Comparison of ENCODE assay signal across 19 cellular contexts in the genomic region with DNA sequence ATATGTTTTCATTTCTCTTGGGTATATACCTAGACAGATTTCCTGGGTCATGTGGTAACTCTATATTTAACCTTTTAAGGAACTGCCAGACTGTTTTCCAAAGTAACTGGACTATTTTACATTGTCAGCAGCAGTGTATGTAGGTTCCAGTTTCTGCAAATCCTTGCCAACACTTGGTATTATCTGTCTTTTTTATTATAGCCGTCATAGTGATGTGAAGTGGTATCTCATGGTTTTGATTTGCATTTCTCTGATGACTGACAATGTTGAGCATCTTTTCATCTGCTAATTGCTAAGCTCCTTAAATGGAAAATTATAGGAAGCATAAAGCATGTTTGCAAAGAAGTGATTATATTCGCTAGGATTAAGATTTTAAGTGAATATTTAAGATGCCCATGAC. TPM values are rescaled to one million over a fixed set of nuclear protein-coding genes. Genes with fewer than 3 reads are reported as not detected.
"Had no signal": no experiment of that assay in that cellular context is flagged by ENCODE, and none has a peak within 500 bp of the region (broad histone marks: within the 10 kb centered on the region; RNA-seq: fewer than 3 reads in every experiment).

No MANE protein-coding gene starts in this region.

- H3K27me3 ChIP-seq: right atrium auricular region, stomach had no signal

- H3K9me3 ChIP-seq: right atrium auricular region, stomach had no signal

- H3K27ac ChIP-seq: foreskin keratinocyte, SK-N-MC had no signal

- DNase-seq: activated CD4-positive, alpha-beta memory T cell treated with anti-CD3 and anti-CD28 coated beads for 36 hours; activated CD4-positive, alpha-beta T cell treated with anti-CD3 and anti-CD28 coated beads for 4 hours; activated CD8-positive, alpha-beta memory T cell treated with anti-CD3 and anti-CD28 coated beads, Interleukin-2, amount 10 ng/mL, durations not matched to agents 7 days and 5 days; activated naive CD4-positive, alpha-beta T cell; activated naive CD8-positive, alpha-beta T cell treated with anti-CD3 and anti-CD28 coated beads for 36 hours; anterior cingulate cortex; effector memory CD8-positive, alpha-beta T cell; foreskin keratinocyte; hippocampal formation; left cardiac atrium; small intestine; stimulated activated CD4-positive, alpha-beta T cell treated with anti-CD3 and anti-CD28 coated beads, Interleukin-4, amount 100 ng/mL, for 24 hours; stomach had no signal

- ATAC-seq: activated CD8-positive, alpha-beta memory T cell treated with anti-CD3 and anti-CD28 coated beads, Interleukin-2, amount 10 ng/mL, durations not matched to agents 7 days and 5 days; effector memory CD8-positive, alpha-beta T cell; foreskin keratinocyte; left cardiac atrium; stimulated activated effector memory CD8-positive, alpha-beta T cell treated with anti-CD3 and anti-CD28 coated beads, Interleukin-12 subunit alpha, Interleukin-12 subunit beta, amount 100 ng/mL, for 72 hours; WTC11 had no signal

- H3K4me3 ChIP-seq: lung, right atrium auricular region, SK-N-MC had no signal

- H3K4me1 ChIP-seq: foreskin keratinocyte had no signal

RNA-seq across cellular contexts. Expression of gene NNMT, which starts 13.9 kb away (rescaled TPM):
- total RNA-seq: activated CD4-positive, alpha-beta memory T cell treated with anti-CD3 and anti-CD28 coated beads for 36 hours; activated CD8-positive, alpha-beta memory T cell treated with anti-CD3 and anti-CD28 coated beads, Interleukin-2, amount 10 ng/mL, durations not matched to agents 7 days and 5 days; activated naive CD8-positive, alpha-beta T cell treated with anti-CD3 and anti-CD28 coated beads for 36 hours; foreskin keratinocyte had no signal
- polyA plus RNA-seq: foreskin keratinocyte, neural cell had no signal
